In the genomic region with DNA sequence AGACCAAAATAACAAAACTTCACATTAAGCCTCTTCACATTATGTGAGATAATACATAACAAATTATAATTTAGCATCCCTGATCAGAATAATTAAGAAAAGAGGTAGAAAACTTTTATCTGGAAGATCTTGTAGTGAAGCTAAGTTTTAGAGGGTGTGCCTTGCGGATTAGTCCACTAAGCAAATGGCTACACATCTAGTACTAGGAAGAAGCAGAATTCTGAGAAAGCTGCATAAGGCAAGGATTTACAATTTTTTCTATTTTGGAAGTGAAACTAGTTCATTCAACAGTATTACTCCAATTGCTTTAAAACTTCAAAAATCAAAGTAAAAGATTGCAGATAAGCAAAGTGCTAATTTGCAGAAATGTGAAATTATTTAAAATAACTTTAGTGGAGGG, we compare ENCODE assay signal across 1 cellular context.
TF ChIP-seq lines count a peak whose summit lies in the region.

No MANE protein-coding gene starts in this region.

TF ChIP-seq in WTC11, 78 proteins besides CTCF, POLR2A, EP300 and RAD21 (continued from another document):
- TF ChIP-seq, protein P1, sequence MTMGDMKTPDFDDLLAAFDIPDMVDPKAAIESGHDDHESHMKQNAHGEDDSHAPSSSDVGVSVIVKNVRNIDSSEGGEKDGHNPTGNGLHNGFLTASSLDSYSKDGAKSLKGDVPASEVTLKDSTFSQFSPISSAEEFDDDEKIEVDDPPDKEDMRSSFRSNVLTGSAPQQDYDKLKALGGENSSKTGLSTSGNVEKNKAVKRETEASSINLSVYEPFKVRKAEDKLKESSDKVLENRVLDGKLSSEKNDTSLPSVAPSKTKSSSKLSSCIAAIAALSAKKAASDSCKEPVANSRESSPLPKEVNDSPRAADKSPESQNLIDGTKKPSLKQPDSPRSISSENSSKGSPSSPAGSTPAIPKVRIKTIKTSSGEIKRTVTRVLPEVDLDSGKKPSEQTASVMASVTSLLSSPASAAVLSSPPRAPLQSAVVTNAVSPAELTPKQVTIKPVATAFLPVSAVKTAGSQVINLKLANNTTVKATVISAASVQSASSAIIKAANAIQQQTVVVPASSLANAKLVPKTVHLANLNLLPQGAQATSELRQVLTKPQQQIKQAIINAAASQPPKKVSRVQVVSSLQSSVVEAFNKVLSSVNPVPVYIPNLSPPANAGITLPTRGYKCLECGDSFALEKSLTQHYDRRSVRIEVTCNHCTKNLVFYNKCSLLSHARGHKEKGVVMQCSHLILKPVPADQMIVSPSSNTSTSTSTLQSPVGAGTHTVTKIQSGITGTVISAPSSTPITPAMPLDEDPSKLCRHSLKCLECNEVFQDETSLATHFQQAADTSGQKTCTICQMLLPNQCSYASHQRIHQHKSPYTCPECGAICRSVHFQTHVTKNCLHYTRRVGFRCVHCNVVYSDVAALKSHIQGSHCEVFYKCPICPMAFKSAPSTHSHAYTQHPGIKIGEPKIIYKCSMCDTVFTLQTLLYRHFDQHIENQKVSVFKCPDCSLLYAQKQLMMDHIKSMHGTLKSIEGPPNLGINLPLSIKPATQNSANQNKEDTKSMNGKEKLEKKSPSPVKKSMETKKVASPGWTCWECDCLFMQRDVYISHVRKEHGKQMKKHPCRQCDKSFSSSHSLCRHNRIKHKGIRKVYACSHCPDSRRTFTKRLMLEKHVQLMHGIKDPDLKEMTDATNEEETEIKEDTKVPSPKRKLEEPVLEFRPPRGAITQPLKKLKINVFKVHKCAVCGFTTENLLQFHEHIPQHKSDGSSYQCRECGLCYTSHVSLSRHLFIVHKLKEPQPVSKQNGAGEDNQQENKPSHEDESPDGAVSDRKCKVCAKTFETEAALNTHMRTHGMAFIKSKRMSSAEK (CRISPR knock-in tag; IDR thresholded peaks at IDR 0.05; ENCODE audit: borderline replicate concordance), result no peak
- TF ChIP-seq, protein P2, sequence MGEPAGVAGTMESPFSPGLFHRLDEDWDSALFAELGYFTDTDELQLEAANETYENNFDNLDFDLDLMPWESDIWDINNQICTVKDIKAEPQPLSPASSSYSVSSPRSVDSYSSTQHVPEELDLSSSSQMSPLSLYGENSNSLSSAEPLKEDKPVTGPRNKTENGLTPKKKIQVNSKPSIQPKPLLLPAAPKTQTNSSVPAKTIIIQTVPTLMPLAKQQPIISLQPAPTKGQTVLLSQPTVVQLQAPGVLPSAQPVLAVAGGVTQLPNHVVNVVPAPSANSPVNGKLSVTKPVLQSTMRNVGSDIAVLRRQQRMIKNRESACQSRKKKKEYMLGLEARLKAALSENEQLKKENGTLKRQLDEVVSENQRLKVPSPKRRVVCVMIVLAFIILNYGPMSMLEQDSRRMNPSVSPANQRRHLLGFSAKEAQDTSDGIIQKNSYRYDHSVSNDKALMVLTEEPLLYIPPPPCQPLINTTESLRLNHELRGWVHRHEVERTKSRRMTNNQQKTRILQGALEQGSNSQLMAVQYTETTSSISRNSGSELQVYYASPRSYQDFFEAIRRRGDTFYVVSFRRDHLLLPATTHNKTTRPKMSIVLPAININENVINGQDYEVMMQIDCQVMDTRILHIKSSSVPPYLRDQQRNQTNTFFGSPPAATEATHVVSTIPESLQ (CRISPR knock-in tag; IDR thresholded peaks at IDR 0.05), result no peak
- TF ChIP-seq, protein P3, sequence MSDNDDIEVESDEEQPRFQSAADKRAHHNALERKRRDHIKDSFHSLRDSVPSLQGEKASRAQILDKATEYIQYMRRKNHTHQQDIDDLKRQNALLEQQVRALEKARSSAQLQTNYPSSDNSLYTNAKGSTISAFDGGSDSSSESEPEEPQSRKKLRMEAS (CRISPR knock-in tag; IDR thresholded peaks at IDR 0.05), result no peak
